In the genomic region with DNA sequence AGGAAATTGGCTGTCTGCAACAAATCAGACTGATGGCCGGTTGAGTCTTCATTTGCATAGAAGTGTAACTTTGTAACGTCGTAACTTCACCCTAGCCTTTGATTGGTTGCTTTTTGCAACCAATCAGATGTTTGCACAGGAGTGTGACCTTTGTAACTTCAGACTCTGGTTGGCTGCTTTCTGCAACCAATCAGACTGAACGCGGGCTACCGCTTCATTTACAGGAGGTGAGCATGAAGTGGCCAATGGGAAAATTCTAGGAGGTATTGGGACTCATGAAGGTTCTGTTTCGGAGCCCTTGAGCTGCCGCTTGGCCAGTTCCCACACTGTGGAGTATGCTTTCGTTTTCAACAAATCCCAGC, we compare ENCODE assay signal across 8 cellular contexts. TPM values are rescaled to one million over a fixed set of nuclear protein-coding genes. Genes with fewer than 3 reads are reported as not detected.
DNase-seq lines count a peak whose midpoint lies in the region; ATAC-seq and TF ChIP-seq lines count a peak whose summit lies in the region.

No MANE protein-coding gene starts in this region.

- intact Hi-C loops in tibial artery (cut with DNase I; ENCODE audit: low total_unique reads), result loop anchor here (5.0 kb wide), 1 partner anchor 114 kb away; the partner anchor contains the start of gene ZNF266

- peaks cover 22 to 26% (median 25%) of the 10 kb centered on the region in 3 donors for H3K36me3 ChIP-seq in tibial artery

- CTCF ChIA-PET in activated CD8-positive, alpha-beta T cell treated with anti-CD3 and anti-CD28 coated beads, Interleukin-2, amount 10 ng/mL, durations not matched to agents 7 days and 5 days (lab: Charles Lee), result interaction anchor here (0.6 to 2.1 kb wide), 5 partner anchors 10 to 1083 kb away, joined by 3 to 9 read pairs (median 4); partner anchors contain the start of gene ZNF266

- no peak for TF ChIP-seq CTCF in tibial artery (IDR thresholded peaks at IDR 0.05)

- H3K4me1 ChIP-seq in tibial artery, result peaks cover 0 to 17% (median 6%) of the 10 kb centered on the region in 4 donors

- peaks cover 30% of the 10 kb centered on the region for H3K4me1 Mint-ChIP-seq in activated CD8-positive, alpha-beta T cell treated with anti-CD3 and anti-CD28 coated beads, Interleukin-2, amount 10 ng/mL, durations not matched to agents 7 days and 5 days (ENCODE audit: low read depth)
- peaks cover 11 to 37% (median 28%) of the 10 kb centered on the region in 4 donors for H3K4me1 Mint-ChIP-seq in naive thymus-derived CD8-positive, alpha-beta T cell

- H3K4me3 ChIP-seq in tibial artery, result peak overlapping the region; percentile 57 to 63

- H3K27ac Mint-ChIP-seq in activated CD8-positive, alpha-beta T cell treated with anti-CD3 and anti-CD28 coated beads, Interleukin-2, amount 10 ng/mL, durations not matched to agents 7 days and 5 days, result peak overlapping the region; percentile 96
- peak overlapping the region; percentile 93 to 98 (median 96) for H3K27ac Mint-ChIP-seq in naive thymus-derived CD8-positive, alpha-beta T cell

- no peaks in the 10 kb centered on the region for H3K27me3 Mint-ChIP-seq in activated CD8-positive, alpha-beta T cell treated with anti-CD3 and anti-CD28 coated beads, Interleukin-2, amount 10 ng/mL, durations not matched to agents 7 days and 5 days (ENCODE audit: low read depth)
- H3K27me3 Mint-ChIP-seq in naive thymus-derived CD8-positive, alpha-beta T cell, result no peaks in the 10 kb centered on the region

- peaks cover 46% of the 10 kb centered on the region for H3K36me3 Mint-ChIP-seq in activated CD8-positive, alpha-beta T cell treated with anti-CD3 and anti-CD28 coated beads, Interleukin-2, amount 10 ng/mL, durations not matched to agents 7 days and 5 days (ENCODE audit: low read depth)
- peaks cover 29 to 42% (median 30%) of the 10 kb centered on the region in 3 donors for H3K36me3 Mint-ChIP-seq in naive thymus-derived CD8-positive, alpha-beta T cell

- H3K27me3 ChIP-seq in tibial artery, result no peaks in the 10 kb centered on the region

- POLR2A ChIA-PET in activated CD8-positive, alpha-beta T cell treated with anti-CD3 and anti-CD28 coated beads, Interleukin-2, amount 10 ng/mL, durations not matched to agents 7 days and 5 days (lab: Charles Lee), result interaction anchor here (0.8 to 2.1 kb wide), 4 partner anchors 9 to 112 kb away, joined by 3 to 7 read pairs (median 4); partner anchors contain the start of gene ZNF266
- POLR2A ChIA-PET in naive thymus-derived CD8-positive, alpha-beta T cell (lab: Charles Lee), result interaction anchor here (0.6 to 2.8 kb wide), 6 partner anchors 13 to 469 kb away, joined by 3 to 32 read pairs (median 5); partner anchors contain the start of genes ZNF121, ZNF266 and ZNF699

- H3K9me3 Mint-ChIP-seq in activated CD8-positive, alpha-beta T cell treated with anti-CD3 and anti-CD28 coated beads, Interleukin-2, amount 10 ng/mL, durations not matched to agents 7 days and 5 days (ENCODE audit: insufficient read depth), result peaks cover 34% of the 10 kb centered on the region
- peaks cover 0 to 66% (median 29%) of the 10 kb centered on the region in 9 donors for H3K9me3 Mint-ChIP-seq in naive thymus-derived CD8-positive, alpha-beta T cell

- peak in 12 of 14 donors; percentile 38 to 89 (median 72) for DNase-seq in C1 segment of cervical spinal cord (lab: John Stamatoyannopoulos, UW)
- peak; percentile 66 for DNase-seq in NCI-H510A (lab: John Stamatoyannopoulos, UW)
- DNase-seq in activated CD8-positive, alpha-beta T cell treated with anti-CD3 and anti-CD28 coated beads, Interleukin-2, amount 10 ng/mL, durations not matched to agents 7 days and 5 days, result peak; percentile 72
- peak; percentile 91 for DNase-seq in fibroblast of peridontal ligament (ENCODE audit: extremely low read depth)
- DNase-seq in naive thymus-derived CD8-positive, alpha-beta T cell, result peak in 3 of 10 donors; percentile 25 to 46 (median 43)
- peak; percentile 63 to 83 for DNase-seq in tibial artery

- H3K27ac ChIP-seq in tibial artery, result peak overlapping the region; percentile 76 to 84

- H3K9me3 ChIP-seq in tibial artery, result peaks cover 2 to 23% (median 13%) of the 10 kb centered on the region in 3 donors

- H3K4me3 Mint-ChIP-seq in activated CD8-positive, alpha-beta T cell treated with anti-CD3 and anti-CD28 coated beads, Interleukin-2, amount 10 ng/mL, durations not matched to agents 7 days and 5 days, result peak overlapping the region; percentile 88
- peak overlapping the region; percentile 90 to 98 (median 94) for H3K4me3 Mint-ChIP-seq in naive thymus-derived CD8-positive, alpha-beta T cell

- ATAC-seq in GM18909 (IDR thresholded peaks at IDR 0.05; ENCODE audit: poor library complexity, unreplicated experiment), result peak; percentile 37
- ATAC-seq in HG03159 (IDR thresholded peaks at IDR 0.05; ENCODE audit: unreplicated experiment), result peak; percentile 37
- peak; percentile 47 for ATAC-seq in activated CD8-positive, alpha-beta T cell treated with anti-CD3 and anti-CD28 coated beads, Interleukin-2, amount 10 ng/mL, durations not matched to agents 7 days and 5 days
- ATAC-seq in naive thymus-derived CD8-positive, alpha-beta T cell, result peak in 1 of 2 donors; percentile 36

RNA-seq across cellular contexts. Expression of gene ZNF559, which starts 0.4 kb away (rescaled TPM):
- total RNA-seq in activated CD8-positive, alpha-beta T cell treated with anti-CD3 and anti-CD28 coated beads, Interleukin-2, amount 10 ng/mL, durations not matched to agents 7 days and 5 days, result 10 to 100 TPM; 13.3 to 18.0 TPM
- total RNA-seq in naive thymus-derived CD8-positive, alpha-beta T cell, result 10 to 100 TPM; 65.4 to 66.0 TPM
- polyA plus RNA-seq in naive thymus-derived CD8-positive, alpha-beta T cell, result 10 to 100 TPM; 37.2 to 55.4 (median 45.1) TPM

RNA-seq across cellular contexts. Expression of gene ZNF699, which starts 13.9 kb away (rescaled TPM):
- 10 to 100 TPM in 1 of 2 experiments, 1 to 10 TPM in 1; 7.5 to 10.0 TPM for total RNA-seq in activated CD8-positive, alpha-beta T cell treated with anti-CD3 and anti-CD28 coated beads, Interleukin-2, amount 10 ng/mL, durations not matched to agents 7 days and 5 days
- 10 to 100 TPM; 20.6 to 23.1 TPM for total RNA-seq in naive thymus-derived CD8-positive, alpha-beta T cell
- 10 to 100 TPM in 1 of 3 donors, 1 to 10 TPM in 2; 6.9 to 30.0 (median 8.8) TPM for polyA plus RNA-seq in naive thymus-derived CD8-positive, alpha-beta T cell

RNA-seq across cellular contexts. Expression of gene ZNF177, which starts 39.3 kb away (rescaled TPM):
- under 1 TPM; 0.68 to 0.83 TPM for total RNA-seq in activated CD8-positive, alpha-beta T cell treated with anti-CD3 and anti-CD28 coated beads, Interleukin-2, amount 10 ng/mL, durations not matched to agents 7 days and 5 days
- total RNA-seq in naive thymus-derived CD8-positive, alpha-beta T cell, result 1 to 10 TPM; 3.5 to 4.6 TPM
- polyA plus RNA-seq in naive thymus-derived CD8-positive, alpha-beta T cell, result under 1 TPM; 0.28 to 0.73 (median 0.49) TPM
